ENCODE assay signal across 27 cellular contexts in genomic region chr7:142428094-142428493, GRCh38.
"Had no signal": no experiment of that assay in that cellular context is flagged by ENCODE, and none has a peak within 500 bp of the region (broad histone marks: within the 10 kb centered on the region; RNA-seq: fewer than 3 reads in every experiment).

No MANE protein-coding gene starts in this region.

- H3K4me3 Mint-ChIP-seq: activated B cell treated with CpG ODN at 0.5 μM for 24 hours; activated CD4-positive, alpha-beta memory T cell treated with anti-CD3 and anti-CD28 coated beads for 36 hours; activated CD4-positive, alpha-beta T cell treated with anti-CD3 and anti-CD28 coated beads, Interleukin-2, amount 10 ng/mL, durations not matched to agents 7 days and 5 days; activated CD8-positive, alpha-beta T cell treated with anti-CD3 and anti-CD28 coated beads for 36 hours; activated naive CD4-positive, alpha-beta T cell treated with anti-CD3 and anti-CD28 coated beads for 36 hours; activated T-helper 1 cell treated with anti-CD3 and anti-CD28 coated beads, Interleukin-12 subunit alpha, Interleukin-12 subunit beta, Interleukin-2, Interleukin-4 antibody, amounts not matched to agents 30 ng/mL and 10 ng/mL and 1 ng/mL, durations not matched to agents 14 hours and 24 hours and 36 hours; activated T-helper 17 cell treated with anti-CD3 and anti-CD28 coated beads, Interleukin-2, amount 50 U/mL, for 72 hours; brain; central memory CD8-positive, alpha-beta T cell; T-helper 1 cell treated with Interleukin-12 subunit alpha and Interleukin-12 subunit beta and Interleukin-4 antibody, amounts not matched to agents 30 μg/mL and 1 μg/mL, for 36 hours; T-helper 2 cell treated with Interferon-gamma antibody and Interleukin-4, amounts not matched to agents 5 μg/mL and 100 μg/mL, for 36 hours had no signal

- H3K9me3 Mint-ChIP-seq: activated B cell treated with CpG ODN at 0.5 μM for 24 hours; activated CD4-positive, alpha-beta memory T cell treated with anti-CD3 and anti-CD28 coated beads for 36 hours; activated CD4-positive, alpha-beta T cell treated with anti-CD3 and anti-CD28 coated beads, Interleukin-2, amount 10 ng/mL, durations not matched to agents 7 days and 5 days; activated CD8-positive, alpha-beta T cell treated with anti-CD3 and anti-CD28 coated beads for 36 hours; activated naive CD4-positive, alpha-beta T cell treated with anti-CD3 and anti-CD28 coated beads for 36 hours; activated naive CD4-positive, alpha-beta T cell treated with anti-CD3 and anti-CD28 coated beads, Interleukin-2, amount 50 U/mL, for 72 hours; activated T-cell treated with anti-CD3 and anti-CD28 coated beads, Interleukin-2, amount 50 U/mL, for 72 hours; activated T-helper 1 cell treated with anti-CD3 and anti-CD28 coated beads, Interleukin-12 subunit alpha, Interleukin-12 subunit beta, Interleukin-2, Interleukin-4 antibody, amounts not matched to agents 30 ng/mL and 10 ng/mL and 1 ng/mL, durations not matched to agents 14 hours and 24 hours and 36 hours; activated T-helper 17 cell treated with anti-CD3 and anti-CD28 coated beads, Interleukin-2, amount 50 U/mL, for 72 hours; brain; central memory CD8-positive, alpha-beta T cell; T-helper 1 cell treated with Interleukin-12 subunit alpha and Interleukin-12 subunit beta and Interleukin-4 antibody, amounts not matched to agents 30 μg/mL and 1 μg/mL, for 36 hours; T-helper 2 cell treated with Interferon-gamma antibody and Interleukin-4, amounts not matched to agents 5 μg/mL and 100 μg/mL, for 36 hours had no signal

- H3K4me1 Mint-ChIP-seq: activated B cell treated with CpG ODN at 0.5 μM for 24 hours; brain; central memory CD8-positive, alpha-beta T cell had no signal

- H3K36me3 Mint-ChIP-seq: activated CD4-positive, alpha-beta memory T cell treated with anti-CD3 and anti-CD28 coated beads for 36 hours; activated naive CD4-positive, alpha-beta T cell treated with anti-CD3 and anti-CD28 coated beads, Interleukin-2, amount 50 U/mL, for 72 hours; brain had no signal

- H3K27me3 Mint-ChIP-seq: activated CD8-positive, alpha-beta T cell treated with anti-CD3 and anti-CD28 coated beads for 36 hours; activated T-helper 17 cell treated with anti-CD3 and anti-CD28 coated beads, Interleukin-2, amount 50 U/mL, for 72 hours; central memory CD8-positive, alpha-beta T cell had no signal

- DNase-seq: activated B cell treated with CpG ODN at 0.5 μM for 24 hours; activated CD4-positive, alpha-beta memory T cell treated with anti-CD3 and anti-CD28 coated beads for 36 hours; activated CD4-positive, alpha-beta T cell treated with anti-CD3 and anti-CD28 coated beads for 48 hours; activated CD4-positive, alpha-beta T cell treated with anti-CD3 and anti-CD28 coated beads, Interleukin-2, amount 10 ng/mL, durations not matched to agents 7 days and 5 days; activated CD8-positive, alpha-beta memory T cell treated with anti-CD3 and anti-CD28 coated beads, Interleukin-2, amount 50 U/mL, for 4 hours; activated CD8-positive, alpha-beta T cell treated with anti-CD3 and anti-CD28 coated beads for 36 hours; activated effector memory CD4-positive, alpha-beta T cell treated with anti-CD3 and anti-CD28 coated beads, Interleukin-2, amount 50 U/mL, for 16 hours; activated gamma-delta T cell treated with Interleukin-2 at 50 U/mL for 16 hours; activated naive CD4-positive, alpha-beta T cell; activated naive CD4-positive, alpha-beta T cell treated with anti-CD3 and anti-CD28 coated beads for 36 hours; activated naive CD4-positive, alpha-beta T cell treated with anti-CD3 and anti-CD28 coated beads, Interleukin-2, amount 50 U/mL, for 16 hours; activated T-cell treated with anti-CD3 and anti-CD28 coated beads, Interleukin-2, amount 50 U/mL, for 72 hours; amygdala; anterior cingulate cortex; caudate nucleus; cerebellar nuclear complex; SW 1271; T-helper 1 cell; T-helper 2 cell; T-helper 9 cell had no signal

- ATAC-seq: activated CD8-positive, alpha-beta T cell treated with anti-CD3 and anti-CD28 coated beads for 36 hours; activated T-cell treated with anti-CD3 and anti-CD28 coated beads, Interleukin-2, amount 50 U/mL, for 72 hours; activated T-helper 17 cell treated with anti-CD3 and anti-CD28 coated beads, Interleukin-2, amount 50 U/mL, for 72 hours had no signal

- H3K27ac Mint-ChIP-seq: activated B cell treated with CpG ODN at 0.5 μM for 24 hours; activated CD4-positive, alpha-beta memory T cell treated with anti-CD3 and anti-CD28 coated beads for 36 hours; activated CD4-positive, alpha-beta T cell treated with anti-CD3 and anti-CD28 coated beads, Interleukin-2, amount 10 ng/mL, durations not matched to agents 7 days and 5 days; activated CD8-positive, alpha-beta T cell treated with anti-CD3 and anti-CD28 coated beads for 36 hours; activated naive CD4-positive, alpha-beta T cell treated with anti-CD3 and anti-CD28 coated beads for 36 hours; activated naive CD4-positive, alpha-beta T cell treated with anti-CD3 and anti-CD28 coated beads, Interleukin-2, amount 50 U/mL, for 72 hours; activated T-cell treated with anti-CD3 and anti-CD28 coated beads, Interleukin-2, amount 50 U/mL, for 72 hours; activated T-helper 1 cell treated with anti-CD3 and anti-CD28 coated beads, Interleukin-12 subunit alpha, Interleukin-12 subunit beta, Interleukin-2, Interleukin-4 antibody, amounts not matched to agents 30 ng/mL and 10 ng/mL and 1 ng/mL, durations not matched to agents 14 hours and 24 hours and 36 hours; activated T-helper 17 cell treated with anti-CD3 and anti-CD28 coated beads, Interleukin-2, amount 50 U/mL, for 72 hours; brain; T-helper 1 cell treated with Interleukin-12 subunit alpha and Interleukin-12 subunit beta and Interleukin-4 antibody, amounts not matched to agents 30 μg/mL and 1 μg/mL, for 36 hours; T-helper 2 cell treated with Interferon-gamma antibody and Interleukin-4, amounts not matched to agents 5 μg/mL and 100 μg/mL, for 36 hours had no signal
